19 cellular contexts compared by ENCODE assay signal in genomic region chr7:24129597-24129996, GRCh38.
DNase-seq lines count a peak whose midpoint lies in the region; ATAC-seq lines count a peak whose summit lies in the region.
"Had no signal": no experiment of that assay in that cellular context is flagged by ENCODE, and none has a peak within 500 bp of the region (broad histone marks: within the 10 kb centered on the region; RNA-seq: fewer than 3 reads in every experiment).

No MANE protein-coding gene starts in this region.

- peak; percentile 85 for DNase-seq in Daoy (ENCODE audit: low read depth)
- DNase-seq in LHCN-M2 (ENCODE audit: low read depth), result peak; percentile 69
- DNase-seq in astrocyte of the hippocampus (ENCODE audit: low read depth, low spot score), result peak; percentile 78
- DNase-seq in myocyte (ENCODE audit: low read depth), result peak; percentile 23
- DNase-seq in midbrain (lab: John Stamatoyannopoulos, UW), result no peak
- DNase-seq in dedifferentiated amniotic fluid mesenchymal stem cell (ENCODE audit: extremely low spot score), result no peak
- no peak for DNase-seq in HT-29 (ENCODE audit: low spot score)
- DNase-seq: activated CD4-positive, alpha-beta T cell treated with anti-CD3 and anti-CD28 coated beads for 4 hours; activated CD8-positive, alpha-beta memory T cell treated with anti-CD3 and anti-CD28 coated beads, Interleukin-2, amount 10 ng/mL, durations not matched to agents 7 days and 5 days; activated effector memory CD4-positive, alpha-beta T cell treated with Interleukin-2 at 50 U/mL for 16 hours; effector CD4-positive, alpha-beta T cell; islet precursor cell; MM.1S; natural killer cell; NCI-H2081; NCI-H524 treated with DMSO at 0.1 percent for 48 hours; stimulated activated CD4-positive, alpha-beta T cell treated with anti-CD3 and anti-CD28 coated beads, Interleukin-2, amount 100 ng/mL, for 48 hours had no signal

- ATAC-seq in HG03135 (IDR thresholded peaks at IDR 0.05; ENCODE audit: unreplicated experiment), result no peak
- ATAC-seq: activated CD8-positive, alpha-beta memory T cell treated with anti-CD3 and anti-CD28 coated beads, Interleukin-2, amount 10 ng/mL, durations not matched to agents 7 days and 5 days; HepG2; natural killer cell had no signal

Comparison
In these comparisons a context has a peak if more than half of its experiments do, and no peak if none do; other contexts are left out.
1. DNase-seq: peak in Daoy (single experiment), LHCN-M2 (single experiment), astrocyte of the hippocampus (single experiment) and myocyte (single experiment); none in midbrain (single experiment), dedifferentiated amniotic fluid mesenchymal stem cell (single experiment) and HT-29 (single experiment).